ENCODE assay signal across 11 cellular contexts in genomic region chr20:52060794-52061714, GRCh38.
A peak's percentile ranks its signal among the peaks of the same experiment; 100 is the strongest.
DNase-seq lines count a peak whose midpoint lies in the region; ATAC-seq, FAIRE-seq and TF ChIP-seq lines count a peak whose summit lies in the region.
"Had no signal": no experiment of that assay in that cellular context is flagged by ENCODE, and none has a peak within 500 bp of the region (broad histone marks: within the 10 kb centered on the region; RNA-seq: fewer than 3 reads in every experiment).

No MANE protein-coding gene starts in this region.

- H2AFZ ChIP-seq in keratinocyte (ENCODE audit: control insufficient read depth, low read length): no peak overlapping the region

- ATAC-seq in WTC11: peak; percentile 97
- ATAC-seq in GM21447 (IDR thresholded peaks at IDR 0.05; ENCODE audit: unreplicated experiment): no peak
- ATAC-seq: stimulated activated memory B cell treated with anti-CD40 and anti-IgM and Interleukin-4, amounts not matched to agents 10 μg/mL and 1 μg/mL and 100 μg/mL, for 72 hours had no signal

- TF ChIP-seq EP300 in tibial nerve (IDR thresholded peaks at IDR 0.05): no peak

- H3K4me3 ChIP-seq in AG04449 (ENCODE audit: low read depth, low read length) (no peak overlapping the region), HFF-Myc (replicated peaks; ENCODE audit: low read depth, low read length) (no peak overlapping the region), keratinocyte (ENCODE audit: control insufficient read depth in 2 of 3, extremely low read depth in 1 of 3, insufficient read depth in 2 of 3, low read depth in 1 of 3, low read length in 3 of 3) (no peak overlapping the region), tibial nerve (no peak overlapping the region)
- H3K4me3 ChIP-seq: dorsolateral prefrontal cortex had no signal

- no peaks in the 10 kb centered on the region for H3K9me3 ChIP-seq in keratinocyte (ENCODE audit: control insufficient read depth, low read depth, low read length)
- H3K9me3 ChIP-seq in tibial nerve: peaks cover 0 to 28% (median 7%) of the 10 kb centered on the region in 4 donors

- TF ChIP-seq CTCF in AG04449 (IDR thresholded peaks at IDR 0.05; ENCODE audit: insufficient read depth, low read length, missing control alignments): peak; percentile 14
- peak; percentile 33 for TF ChIP-seq CTCF in HFF-Myc (IDR thresholded peaks at IDR 0.05; ENCODE audit: low read depth, low read length, missing control alignments)
- no peak for TF ChIP-seq CTCF in WTC11 (IDR thresholded peaks at IDR 0.05)
- peak in 2 of 3 experiments; percentile 19 to 40 for TF ChIP-seq CTCF in keratinocyte (optimal IDR thresholded peaks at IDR 0.05 in 1 of 3, IDR thresholded peaks at IDR 0.05 in 1 of 3, conservative IDR thresholded peaks at IDR 0.05 in 1 of 3; ENCODE audit: extremely low read depth in 1 of 3, insufficient read depth in 2 of 3, low read length in 3 of 3)
- TF ChIP-seq CTCF in tibial nerve (IDR thresholded peaks at IDR 0.05): peak in 1 of 5 experiments; percentile 9

- POLR2A ChIA-PET in AG04449 (lab: Yijun Ruan, JAX): no interaction called here
- POLR2A ChIA-PET in WTC11 (lab: Charles Lee): interaction anchor here (0.5 to 1.3 kb wide), 3 partner anchors 32 to 258 kb away, joined by 3 to 8 read pairs (median 3); no protein-coding TSS in a partner anchor

- no peaks in the 10 kb centered on the region; the same call in 1 of the 2 replicates for H3K27me3 Mint-ChIP-seq in WTC11 (ENCODE audit: low read depth)
- H3K27me3 Mint-ChIP-seq: stimulated activated memory B cell treated with anti-CD40 and anti-IgM and Interleukin-4, amounts not matched to agents 10 μg/mL and 1 μg/mL and 100 μg/mL, for 72 hours had no signal

- no peak for TF ChIP-seq POLR2A in tibial nerve (IDR thresholded peaks at IDR 0.05)

- no peaks in the 10 kb centered on the region for H3K27me3 ChIP-seq in keratinocyte (ENCODE audit: control insufficient read depth, extremely low read depth, insufficient read depth, low read length)
- no peaks in the 10 kb centered on the region for H3K27me3 ChIP-seq in tibial nerve
- H3K27me3 ChIP-seq: dorsolateral prefrontal cortex had no signal

- H3K79me2 ChIP-seq in keratinocyte (ENCODE audit: control insufficient read depth, insufficient read depth, low read length): no peaks in the 10 kb centered on the region

- no peak for DNase-seq in AG04449 (ENCODE audit: low read depth, low spot score)
- DNase-seq in HFF-Myc (ENCODE audit: extremely low read depth, low read depth): no peak
- peak; percentile 45 for DNase-seq in WTC11 (ENCODE audit: low spot score)
- DNase-seq in keratinocyte (ENCODE audit: low read depth, low spot score): no peak
- DNase-seq in tibial nerve (ENCODE audit: low spot score in 2 of 2): no peak
- no peak for DNase-seq in superior temporal gyrus (ENCODE audit: extremely low spot score)
- no peak for DNase-seq in NCI-H748 treated with DMSO at 0.1 percent for 48 hours (lab: John Stamatoyannopoulos, UW)
- DNase-seq: dorsolateral prefrontal cortex, NCI-H1436 had no signal

- H3K27ac Mint-ChIP-seq in WTC11: peak overlapping the region; percentile 58
- H3K27ac Mint-ChIP-seq: stimulated activated memory B cell treated with anti-CD40 and anti-IgM and Interleukin-4, amounts not matched to agents 10 μg/mL and 1 μg/mL and 100 μg/mL, for 72 hours had no signal

- 40 to 46% methylated on average over 11 of the region's 11 CpGs for WGBS in tibial nerve, 2 donors

- no peak overlapping the region for H3K4me3 Mint-ChIP-seq in WTC11
- H3K4me3 Mint-ChIP-seq: stimulated activated memory B cell treated with anti-CD40 and anti-IgM and Interleukin-4, amounts not matched to agents 10 μg/mL and 1 μg/mL and 100 μg/mL, for 72 hours had no signal

- no peaks in the 10 kb centered on the region for H4K20me1 ChIP-seq in keratinocyte (ENCODE audit: control insufficient read depth, extremely low read depth, insufficient read depth, low read length)

- H3K4me1 Mint-ChIP-seq in WTC11: peaks cover 10% of the 10 kb centered on the region
- H3K4me1 Mint-ChIP-seq: stimulated activated memory B cell treated with anti-CD40 and anti-IgM and Interleukin-4, amounts not matched to agents 10 μg/mL and 1 μg/mL and 100 μg/mL, for 72 hours had no signal

- dilution Hi-C loops in keratinocyte (cut with MboI; ENCODE audit: extremely low pct_ligation_motif_present, low sequenced_read_pairs): no loop called here

- H3K4me1 ChIP-seq in keratinocyte (ENCODE audit: control insufficient read depth, extremely low read depth, insufficient read depth, low read length) (peaks cover 4% of the 10 kb centered on the region), tibial nerve (no peaks in the 10 kb centered on the region)

- H3K27ac ChIP-seq in keratinocyte (ENCODE audit: control insufficient read depth, insufficient read depth, low read length) (no peak overlapping the region), tibial nerve (no peak overlapping the region)
- H3K27ac ChIP-seq: dorsolateral prefrontal cortex had no signal

- no peaks in the 10 kb centered on the region for H3K36me3 ChIP-seq in keratinocyte (ENCODE audit: control insufficient read depth in 2 of 2, extremely low read depth in 1 of 2, insufficient read depth in 2 of 2, low read length in 2 of 2)
- H3K36me3 ChIP-seq in tibial nerve: peaks cover 0 to 7% (median 0%) of the 10 kb centered on the region in 3 donors

- CTCF ChIA-PET in AG04449 (lab: Yijun Ruan, JAX): interaction anchor here (0.8 to 4.5 kb wide), 7 partner anchors 95 to 1079 kb away, joined by 3 to 22 read pairs (median 3); no protein-coding TSS in a partner anchor
- CTCF ChIA-PET in WTC11 (lab: Charles Lee): interaction anchor here (0.5 to 4.0 kb wide), 28 partner anchors 12 to 469 kb away, joined by 3 to 44 read pairs (median 3); partner anchors contain the start of genes ATP9A and SALL4

- FAIRE-seq in keratinocyte (lab: Jason Lieb, UNC): no peak

- H3K36me3 Mint-ChIP-seq in WTC11: peaks cover 11% of the 10 kb centered on the region

- H3K4me2 ChIP-seq in keratinocyte (ENCODE audit: control insufficient read depth, extremely low read depth, insufficient read depth, low read depth, low read length): no peak overlapping the region

- peaks cover 11% of the 10 kb centered on the region for H3K9me3 Mint-ChIP-seq in WTC11

- H3K9me1 ChIP-seq in keratinocyte (ENCODE audit: control insufficient read depth, extremely low read depth, insufficient read depth, low read length): no peaks in the 10 kb centered on the region

- H3K9ac ChIP-seq in keratinocyte (ENCODE audit: control insufficient read depth, extremely low read depth, insufficient read depth, low read length): no peak overlapping the region

TF ChIP-seq in WTC11, 78 proteins besides CTCF, POLR2A, EP300 and RAD21 (continues in another document):
- TF ChIP-seq TP53 (CRISPR knock-in tag; IDR thresholded peaks at IDR 0.05): no peak
- TF ChIP-seq KAT7 (CRISPR knock-in tag; IDR thresholded peaks at IDR 0.05; ENCODE audit: borderline replicate concordance): no peak
- TF ChIP-seq ZBTB43 (CRISPR knock-in tag; IDR thresholded peaks at IDR 0.05): no peak
- peak; percentile 27; the same call in 1 of the 2 replicates for TF ChIP-seq PRDM15 (CRISPR knock-in tag; IDR thresholded peaks at IDR 0.05)
- TF ChIP-seq PRRX2 (CRISPR knock-in tag; IDR thresholded peaks at IDR 0.05): no peak
- no peak for TF ChIP-seq USF2 (CRISPR knock-in tag; IDR thresholded peaks at IDR 0.05)
- no peak for TF ChIP-seq NR1H2 (CRISPR knock-in tag; IDR thresholded peaks at IDR 0.05)
- TF ChIP-seq ETV6 (CRISPR knock-in tag; IDR thresholded peaks at IDR 0.05): 0 out of 2 replicates have a peak, but pooled peaks have one; percentile 47
